8 cellular contexts compared by ENCODE assay signal in genomic region chr19:14432817-14433453, GRCh38. TPM values are rescaled to one million over a fixed set of nuclear protein-coding genes. Genes with fewer than 3 reads are reported as not detected.
DNase-seq lines count a peak whose midpoint lies in the region; ATAC-seq and TF ChIP-seq lines count a peak whose summit lies in the region.

PKN1 (plus strand) TSS chr19:14433306; CDS start chr19:14433522, 216 bp downstream.

- peaks cover 5 to 9% of the 10 kb centered on the region in 2 donors for H3K36me3 Mint-ChIP-seq in stimulated activated naive B cell treated with anti-CD40 and anti-IgM and Interleukin-4, amounts not matched to agents 10 μg/mL and 1 μg/mL and 100 μg/mL, for 72 hours

- no peak for TF ChIP-seq CTCF in AG09309 (IDR thresholded peaks at IDR 0.05; ENCODE audit: control insufficient read depth, insufficient read depth, low read depth, low read length, missing control alignments)
- no peak for TF ChIP-seq CTCF in NB4 (IDR thresholded peaks at IDR 0.05; ENCODE audit: low read depth, low read length)

- H3K9me3 ChIP-seq in ectodermal cell (ENCODE audit: control insufficient read depth, low read length): no peaks in the 10 kb centered on the region

- H3K9me3 Mint-ChIP-seq in stimulated activated naive B cell treated with anti-CD40 and anti-IgM and Interleukin-4, amounts not matched to agents 10 μg/mL and 1 μg/mL and 100 μg/mL, for 72 hours: no peaks in the 10 kb centered on the region

- peak within 1 kb of the TSS; percentile 73 for H3K4me3 ChIP-seq in AG09309 (ENCODE audit: control insufficient read depth, low read depth, low read length)
- peak within 1 kb of the TSS; percentile 38 for H3K4me3 ChIP-seq in NB4 (ENCODE audit: low read depth, low read length)
- peak within 1 kb of the TSS; percentile 58 for H3K4me3 ChIP-seq in ectodermal cell (ENCODE audit: insufficient read depth, low read depth, low read length)

- ATAC-seq in GM18909 (IDR thresholded peaks at IDR 0.05; ENCODE audit: poor library complexity, unreplicated experiment): peak; percentile 57
- ATAC-seq in stimulated activated naive B cell treated with anti-CD40 and anti-IgM and Interleukin-4, amounts not matched to agents 10 μg/mL and 1 μg/mL and 100 μg/mL, for 72 hours (replicated peaks): peak; percentile 62 to 70

- peaks cover 18% of the 10 kb centered on the region for H3K27me3 ChIP-seq in ectodermal cell (ENCODE audit: control insufficient read depth, insufficient read depth, low read length, poor library complexity, severe bottlenecking)

- peaks cover 23 to 57% of the 10 kb centered on the region in 2 donors for H3K4me1 Mint-ChIP-seq in stimulated activated naive B cell treated with anti-CD40 and anti-IgM and Interleukin-4, amounts not matched to agents 10 μg/mL and 1 μg/mL and 100 μg/mL, for 72 hours

- H3K36me3 ChIP-seq in ectodermal cell (ENCODE audit: control insufficient read depth, insufficient read depth, low read length): no peaks in the 10 kb centered on the region

- no peak for DNase-seq in AG09309 (ENCODE audit: low read depth)
- DNase-seq in NB4 (ENCODE audit: low read depth): peak; percentile 51
- peak; percentile 71 for DNase-seq in activated CD4-positive, CD25-positive, alpha-beta regulatory T cell treated with anti-CD3 and anti-CD28 coated beads, Interleukin-2, amount 50 U/mL, for 72 hours
- DNase-seq in lung microvascular endothelial cell (ENCODE audit: low read depth in 2 of 2): peak in 1 of 2 donors; percentile 54
- DNase-seq in stimulated activated naive B cell treated with anti-CD40 and anti-IgM and Interleukin-4, amounts not matched to agents 10 μg/mL and 1 μg/mL and 100 μg/mL, for 72 hours: peak; percentile 54
- no peak for DNase-seq in kidney glomerular epithelial cell (lab: John Stamatoyannopoulos, UW)

- H3K27me3 Mint-ChIP-seq in stimulated activated naive B cell treated with anti-CD40 and anti-IgM and Interleukin-4, amounts not matched to agents 10 μg/mL and 1 μg/mL and 100 μg/mL, for 72 hours: peaks cover 6 to 10% of the 10 kb centered on the region in 2 donors

- WGBS in ectodermal cell, 2 experiments: 2 to 3% methylated on average over 70 of the region's 70 CpGs

- H3K4me3 Mint-ChIP-seq in stimulated activated naive B cell treated with anti-CD40 and anti-IgM and Interleukin-4, amounts not matched to agents 10 μg/mL and 1 μg/mL and 100 μg/mL, for 72 hours: peak within 1 kb of the TSS; percentile 91 to 92

- TF ChIP-seq POLR2A in NB4 (IDR thresholded peaks at IDR 0.05; ENCODE audit: extremely low read depth, insufficient read length): no peak

- peaks cover 11% of the 10 kb centered on the region for H3K4me1 ChIP-seq in ectodermal cell (ENCODE audit: control insufficient read depth, insufficient read depth, low read length)

- no peak within 1 kb of the TSS for H3K27ac ChIP-seq in ectodermal cell (ENCODE audit: insufficient read depth, low read depth, low read length, poor library complexity, severe bottlenecking)

- H3K27ac Mint-ChIP-seq in stimulated activated naive B cell treated with anti-CD40 and anti-IgM and Interleukin-4, amounts not matched to agents 10 μg/mL and 1 μg/mL and 100 μg/mL, for 72 hours: peak within 1 kb of the TSS; percentile 92

RNA-seq across cellular contexts. Expression of gene PKN1, which starts in this region (rescaled TPM):
- polyA plus RNA-seq in ectodermal cell (2013, experiment 1 of 4): 96.0 TPM
- polyA plus RNA-seq in ectodermal cell (2013, experiment 2 of 4): 88.5 TPM
- polyA plus RNA-seq in ectodermal cell (2013, experiment 3 of 4): 75.8 TPM
- polyA plus RNA-seq in ectodermal cell (2013, experiment 4 of 4): 81.3 TPM
- 190 and 250 TPM in 2 replicates for total RNA-seq in lung microvascular endothelial cell

Comparison
In these comparisons a context has a peak if more than half of its experiments do, and no peak if none do; other contexts are left out.
1. DNase-seq: peak in NB4 (single experiment), activated CD4-positive, CD25-positive, alpha-beta regulatory T cell treated with anti-CD3 and anti-CD28 coated beads, Interleukin-2, amount 50 U/mL, for 72 hours (single experiment) and stimulated activated naive B cell treated with anti-CD40 and anti-IgM and Interleukin-4, amounts not matched to agents 10 μg/mL and 1 μg/mL and 100 μg/mL, for 72 hours (single experiment); none in AG09309 (single experiment) and kidney glomerular epithelial cell (single experiment).
2. Peak in every context shown above with its lines, with median percentiles within 50 percentile points of each other: H3K4me3 ChIP-seq.